1 cellular context compared by ENCODE assay signal in genomic region chr9:72476100-72476499, GRCh38.
TF ChIP-seq lines count a peak whose summit lies in the region.

No MANE protein-coding gene starts in this region.

TF ChIP-seq in IMR-90, 13 proteins besides CTCF, POLR2A, EP300 and RAD21 (continued from another document):
- TF ChIP-seq MAFK (IDR thresholded peaks at IDR 0.05; ENCODE audit: low read depth, low read length) (no peak), SMC3 (IDR thresholded peaks at IDR 0.05; ENCODE audit: low read depth, low read length) (no peak)
TF ChIP-seq in IMR-90: peak in this region for 0.
